1 cellular context compared by ENCODE assay signal in genomic region chr7:131057015-131057518, GRCh38.
TF ChIP-seq lines count a peak whose summit lies in the region.

No MANE protein-coding gene starts in this region.

TF ChIP-seq in HepG2, 621 proteins besides CTCF, POLR2A, EP300 and RAD21 (continued from another document and continues in another):
- TF ChIP-seq ATF4 (CRISPR knock-in tag; IDR thresholded peaks at IDR 0.05) = peak in 1 of 2 experiments; percentile 86; a peak in 2 of 4 replicates
- TF ChIP-seq KAT7 (CRISPR knock-in tag; IDR thresholded peaks at IDR 0.05; ENCODE audit: borderline replicate concordance) = no peak
- TF ChIP-seq ZNF644 (CRISPR knock-in tag; IDR thresholded peaks at IDR 0.05; ENCODE audit: low read depth) = peak; percentile 73
- TF ChIP-seq POGK (CRISPR knock-in tag; conservative IDR thresholded peaks at IDR 0.05) = no peak
- TF ChIP-seq, protein P1, sequence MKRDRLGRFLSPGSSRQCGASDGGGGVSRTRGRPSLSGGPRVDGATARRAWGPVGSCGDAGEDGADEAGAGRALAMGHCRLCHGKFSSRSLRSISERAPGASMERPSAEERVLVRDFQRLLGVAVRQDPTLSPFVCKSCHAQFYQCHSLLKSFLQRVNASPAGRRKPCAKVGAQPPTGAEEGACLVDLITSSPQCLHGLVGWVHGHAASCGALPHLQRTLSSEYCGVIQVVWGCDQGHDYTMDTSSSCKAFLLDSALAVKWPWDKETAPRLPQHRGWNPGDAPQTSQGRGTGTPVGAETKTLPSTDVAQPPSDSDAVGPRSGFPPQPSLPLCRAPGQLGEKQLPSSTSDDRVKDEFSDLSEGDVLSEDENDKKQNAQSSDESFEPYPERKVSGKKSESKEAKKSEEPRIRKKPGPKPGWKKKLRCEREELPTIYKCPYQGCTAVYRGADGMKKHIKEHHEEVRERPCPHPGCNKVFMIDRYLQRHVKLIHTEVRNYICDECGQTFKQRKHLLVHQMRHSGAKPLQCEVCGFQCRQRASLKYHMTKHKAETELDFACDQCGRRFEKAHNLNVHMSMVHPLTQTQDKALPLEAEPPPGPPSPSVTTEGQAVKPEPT (CRISPR knock-in tag; IDR thresholded peaks at IDR 0.05; ENCODE audit: low read depth) = no peak
- TF ChIP-seq, protein P2, sequence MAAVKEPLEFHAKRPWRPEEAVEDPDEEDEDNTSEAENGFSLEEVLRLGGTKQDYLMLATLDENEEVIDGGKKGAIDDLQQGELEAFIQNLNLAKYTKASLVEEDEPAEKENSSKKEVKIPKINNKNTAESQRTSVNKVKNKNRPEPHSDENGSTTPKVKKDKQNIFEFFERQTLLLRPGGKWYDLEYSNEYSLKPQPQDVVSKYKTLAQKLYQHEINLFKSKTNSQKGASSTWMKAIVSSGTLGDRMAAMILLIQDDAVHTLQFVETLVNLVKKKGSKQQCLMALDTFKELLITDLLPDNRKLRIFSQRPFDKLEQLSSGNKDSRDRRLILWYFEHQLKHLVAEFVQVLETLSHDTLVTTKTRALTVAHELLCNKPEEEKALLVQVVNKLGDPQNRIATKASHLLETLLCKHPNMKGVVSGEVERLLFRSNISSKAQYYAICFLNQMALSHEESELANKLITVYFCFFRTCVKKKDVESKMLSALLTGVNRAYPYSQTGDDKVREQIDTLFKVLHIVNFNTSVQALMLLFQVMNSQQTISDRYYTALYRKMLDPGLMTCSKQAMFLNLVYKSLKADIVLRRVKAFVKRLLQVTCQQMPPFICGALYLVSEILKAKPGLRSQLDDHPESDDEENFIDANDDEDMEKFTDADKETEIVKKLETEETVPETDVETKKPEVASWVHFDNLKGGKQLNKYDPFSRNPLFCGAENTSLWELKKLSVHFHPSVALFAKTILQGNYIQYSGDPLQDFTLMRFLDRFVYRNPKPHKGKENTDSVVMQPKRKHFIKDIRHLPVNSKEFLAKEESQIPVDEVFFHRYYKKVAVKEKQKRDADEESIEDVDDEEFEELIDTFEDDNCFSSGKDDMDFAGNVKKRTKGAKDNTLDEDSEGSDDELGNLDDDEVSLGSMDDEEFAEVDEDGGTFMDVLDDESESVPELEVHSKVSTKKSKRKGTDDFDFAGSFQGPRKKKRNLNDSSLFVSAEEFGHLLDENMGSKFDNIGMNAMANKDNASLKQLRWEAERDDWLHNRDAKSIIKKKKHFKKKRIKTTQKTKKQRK (IDR thresholded peaks at IDR 0.05; ENCODE audit: low read length) = no peak
- no peak for TF ChIP-seq ZFP36 (IDR thresholded peaks at IDR 0.05; ENCODE audit: borderline replicate concordance, low read depth, low read length, partially characterized antibody)
- TF ChIP-seq, protein P3, sequence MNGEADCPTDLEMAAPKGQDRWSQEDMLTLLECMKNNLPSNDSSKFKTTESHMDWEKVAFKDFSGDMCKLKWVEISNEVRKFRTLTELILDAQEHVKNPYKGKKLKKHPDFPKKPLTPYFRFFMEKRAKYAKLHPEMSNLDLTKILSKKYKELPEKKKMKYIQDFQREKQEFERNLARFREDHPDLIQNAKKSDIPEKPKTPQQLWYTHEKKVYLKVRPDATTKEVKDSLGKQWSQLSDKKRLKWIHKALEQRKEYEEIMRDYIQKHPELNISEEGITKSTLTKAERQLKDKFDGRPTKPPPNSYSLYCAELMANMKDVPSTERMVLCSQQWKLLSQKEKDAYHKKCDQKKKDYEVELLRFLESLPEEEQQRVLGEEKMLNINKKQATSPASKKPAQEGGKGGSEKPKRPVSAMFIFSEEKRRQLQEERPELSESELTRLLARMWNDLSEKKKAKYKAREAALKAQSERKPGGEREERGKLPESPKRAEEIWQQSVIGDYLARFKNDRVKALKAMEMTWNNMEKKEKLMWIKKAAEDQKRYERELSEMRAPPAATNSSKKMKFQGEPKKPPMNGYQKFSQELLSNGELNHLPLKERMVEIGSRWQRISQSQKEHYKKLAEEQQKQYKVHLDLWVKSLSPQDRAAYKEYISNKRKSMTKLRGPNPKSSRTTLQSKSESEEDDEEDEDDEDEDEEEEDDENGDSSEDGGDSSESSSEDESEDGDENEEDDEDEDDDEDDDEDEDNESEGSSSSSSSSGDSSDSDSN (CRISPR knock-in tag; IDR thresholded peaks at IDR 0.05) = no peak
- TF ChIP-seq, protein P4, sequence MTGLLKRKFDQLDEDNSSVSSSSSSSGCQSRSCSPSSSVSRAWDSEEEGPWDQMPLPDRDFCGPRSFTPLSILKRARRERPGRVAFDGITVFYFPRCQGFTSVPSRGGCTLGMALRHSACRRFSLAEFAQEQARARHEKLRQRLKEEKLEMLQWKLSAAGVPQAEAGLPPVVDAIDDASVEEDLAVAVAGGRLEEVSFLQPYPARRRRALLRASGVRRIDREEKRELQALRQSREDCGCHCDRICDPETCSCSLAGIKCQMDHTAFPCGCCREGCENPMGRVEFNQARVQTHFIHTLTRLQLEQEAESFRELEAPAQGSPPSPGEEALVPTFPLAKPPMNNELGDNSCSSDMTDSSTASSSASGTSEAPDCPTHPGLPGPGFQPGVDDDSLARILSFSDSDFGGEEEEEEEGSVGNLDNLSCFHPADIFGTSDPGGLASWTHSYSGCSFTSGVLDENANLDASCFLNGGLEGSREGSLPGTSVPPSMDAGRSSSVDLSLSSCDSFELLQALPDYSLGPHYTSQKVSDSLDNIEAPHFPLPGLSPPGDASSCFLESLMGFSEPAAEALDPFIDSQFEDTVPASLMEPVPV (CRISPR knock-in tag; IDR thresholded peaks at IDR 0.05) = no peak
- TF ChIP-seq, protein P5, sequence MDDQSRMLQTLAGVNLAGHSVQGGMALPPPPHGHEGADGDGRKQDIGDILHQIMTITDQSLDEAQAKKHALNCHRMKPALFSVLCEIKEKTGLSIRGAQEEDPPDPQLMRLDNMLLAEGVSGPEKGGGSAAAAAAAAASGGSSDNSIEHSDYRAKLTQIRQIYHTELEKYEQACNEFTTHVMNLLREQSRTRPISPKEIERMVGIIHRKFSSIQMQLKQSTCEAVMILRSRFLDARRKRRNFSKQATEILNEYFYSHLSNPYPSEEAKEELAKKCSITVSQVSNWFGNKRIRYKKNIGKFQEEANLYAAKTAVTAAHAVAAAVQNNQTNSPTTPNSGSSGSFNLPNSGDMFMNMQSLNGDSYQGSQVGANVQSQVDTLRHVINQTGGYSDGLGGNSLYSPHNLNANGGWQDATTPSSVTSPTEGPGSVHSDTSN (CRISPR knock-in tag; IDR thresholded peaks at IDR 0.05; ENCODE audit: borderline replicate concordance) = no peak
- TF ChIP-seq, protein P6, sequence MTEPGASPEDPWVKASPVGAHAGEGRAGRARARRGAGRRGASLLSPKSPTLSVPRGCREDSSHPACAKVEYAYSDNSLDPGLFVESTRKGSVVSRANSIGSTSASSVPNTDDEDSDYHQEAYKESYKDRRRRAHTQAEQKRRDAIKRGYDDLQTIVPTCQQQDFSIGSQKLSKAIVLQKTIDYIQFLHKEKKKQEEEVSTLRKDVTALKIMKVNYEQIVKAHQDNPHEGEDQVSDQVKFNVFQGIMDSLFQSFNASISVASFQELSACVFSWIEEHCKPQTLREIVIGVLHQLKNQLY (CRISPR knock-in tag; IDR thresholded peaks at IDR 0.05) = peak; percentile 100
- no peak for TF ChIP-seq ZBTB1 (CRISPR knock-in tag; IDR thresholded peaks at IDR 0.05; ENCODE audit: borderline replicate concordance)
- peak; percentile 74 for TF ChIP-seq MIXL1 (CRISPR knock-in tag; IDR thresholded peaks at IDR 0.05)
- TF ChIP-seq, protein P7, sequence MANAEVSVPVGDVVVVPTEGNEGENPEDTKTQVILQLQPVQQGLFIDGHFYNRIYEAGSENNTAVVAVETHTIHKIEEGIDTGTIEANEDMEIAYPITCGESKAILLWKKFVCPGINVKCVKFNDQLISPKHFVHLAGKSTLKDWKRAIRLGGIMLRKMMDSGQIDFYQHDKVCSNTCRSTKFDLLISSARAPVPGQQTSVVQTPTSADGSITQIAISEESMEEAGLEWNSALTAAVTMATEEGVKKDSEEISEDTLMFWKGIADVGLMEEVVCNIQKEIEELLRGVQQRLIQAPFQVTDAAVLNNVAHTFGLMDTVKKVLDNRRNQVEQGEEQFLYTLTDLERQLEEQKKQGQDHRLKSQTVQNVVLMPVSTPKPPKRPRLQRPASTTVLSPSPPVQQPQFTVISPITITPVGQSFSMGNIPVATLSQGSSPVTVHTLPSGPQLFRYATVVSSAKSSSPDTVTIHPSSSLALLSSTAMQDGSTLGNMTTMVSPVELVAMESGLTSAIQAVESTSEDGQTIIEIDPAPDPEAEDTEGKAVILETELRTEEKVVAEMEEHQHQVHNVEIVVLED (CRISPR knock-in tag; IDR thresholded peaks at IDR 0.05; ENCODE audit: borderline replicate concordance) = no peak
- TF ChIP-seq E2F2 (CRISPR knock-in tag; IDR thresholded peaks at IDR 0.05; ENCODE audit: borderline replicate concordance) = no peak
- TF ChIP-seq KLF6 (CRISPR knock-in tag; IDR thresholded peaks at IDR 0.05) = peak; percentile 87
- TF ChIP-seq IKZF4 (CRISPR knock-in tag; IDR thresholded peaks at IDR 0.05; ENCODE audit: borderline replicate concordance, low read depth, not compliant biosample characterization) = no peak
- TF ChIP-seq, protein P8, sequence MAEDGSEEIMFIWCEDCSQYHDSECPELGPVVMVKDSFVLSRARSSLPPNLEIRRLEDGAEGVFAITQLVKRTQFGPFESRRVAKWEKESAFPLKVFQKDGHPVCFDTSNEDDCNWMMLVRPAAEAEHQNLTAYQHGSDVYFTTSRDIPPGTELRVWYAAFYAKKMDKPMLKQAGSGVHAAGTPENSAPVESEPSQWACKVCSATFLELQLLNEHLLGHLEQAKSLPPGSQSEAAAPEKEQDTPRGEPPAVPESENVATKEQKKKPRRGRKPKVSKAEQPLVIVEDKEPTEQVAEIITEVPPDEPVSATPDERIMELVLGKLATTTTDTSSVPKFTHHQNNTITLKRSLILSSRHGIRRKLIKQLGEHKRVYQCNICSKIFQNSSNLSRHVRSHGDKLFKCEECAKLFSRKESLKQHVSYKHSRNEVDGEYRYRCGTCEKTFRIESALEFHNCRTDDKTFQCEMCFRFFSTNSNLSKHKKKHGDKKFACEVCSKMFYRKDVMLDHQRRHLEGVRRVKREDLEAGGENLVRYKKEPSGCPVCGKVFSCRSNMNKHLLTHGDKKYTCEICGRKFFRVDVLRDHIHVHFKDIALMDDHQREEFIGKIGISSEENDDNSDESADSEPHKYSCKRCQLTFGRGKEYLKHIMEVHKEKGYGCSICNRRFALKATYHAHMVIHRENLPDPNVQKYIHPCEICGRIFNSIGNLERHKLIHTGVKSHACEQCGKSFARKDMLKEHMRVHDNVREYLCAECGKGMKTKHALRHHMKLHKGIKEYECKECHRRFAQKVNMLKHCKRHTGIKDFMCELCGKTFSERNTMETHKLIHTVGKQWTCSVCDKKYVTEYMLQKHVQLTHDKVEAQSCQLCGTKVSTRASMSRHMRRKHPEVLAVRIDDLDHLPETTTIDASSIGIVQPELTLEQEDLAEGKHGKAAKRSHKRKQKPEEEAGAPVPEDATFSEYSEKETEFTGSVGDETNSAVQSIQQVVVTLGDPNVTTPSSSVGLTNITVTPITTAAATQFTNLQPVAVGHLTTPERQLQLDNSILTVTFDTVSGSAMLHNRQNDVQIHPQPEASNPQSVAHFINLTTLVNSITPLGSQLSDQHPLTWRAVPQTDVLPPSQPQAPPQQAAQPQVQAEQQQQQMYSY (CRISPR knock-in tag; IDR thresholded peaks at IDR 0.05) = no peak
- TF ChIP-seq ZBTB20 (CRISPR knock-in tag; IDR thresholded peaks at IDR 0.05; ENCODE audit: borderline replicate concordance, low read depth) = no peak
- TF ChIP-seq REPIN1 (CRISPR knock-in tag; IDR thresholded peaks at IDR 0.05; ENCODE audit: borderline replicate concordance, low read depth) = peak; percentile 39; the same call in 1 of the 2 replicates
- TF ChIP-seq CEBPG (CRISPR knock-in tag; IDR thresholded peaks at IDR 0.05) = peak; percentile 64
- no peak for TF ChIP-seq MAFK (conservative IDR thresholded peaks at IDR 0.05 in 1 of 2, IDR thresholded peaks at IDR 0.05 in 1 of 2; ENCODE audit: low read length in 2 of 2)
- TF ChIP-seq, protein P9, sequence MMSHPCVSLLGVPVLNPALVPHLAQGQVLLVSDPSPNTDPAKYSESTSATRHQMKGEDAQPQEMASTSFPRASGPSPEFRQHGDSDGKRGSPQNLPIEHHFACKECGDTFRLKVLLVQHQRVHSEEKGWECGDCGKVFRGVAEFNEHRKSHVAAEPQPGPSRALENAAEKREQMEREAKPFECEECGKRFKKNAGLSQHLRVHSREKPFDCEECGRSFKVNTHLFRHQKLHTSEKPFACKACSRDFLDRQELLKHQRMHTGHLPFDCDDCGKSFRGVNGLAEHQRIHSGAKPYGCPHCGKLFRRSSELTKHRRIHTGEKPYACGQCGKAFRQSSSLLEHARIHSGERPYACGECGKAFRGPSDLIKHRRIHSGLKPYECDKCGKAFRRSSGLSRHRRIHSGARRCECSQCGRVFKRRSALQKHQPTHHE (CRISPR knock-in tag; IDR thresholded peaks at IDR 0.05; ENCODE audit: borderline replicate concordance) = no peak
- TF ChIP-seq MATR3 (CRISPR knock-in tag; IDR thresholded peaks at IDR 0.05) = no peak
- TF ChIP-seq HOMEZ (CRISPR knock-in tag; IDR thresholded peaks at IDR 0.05; ENCODE audit: low read depth) = peak; percentile 87
